Comparison of ENCODE assay signal across 28 cellular contexts in the genomic region with DNA sequence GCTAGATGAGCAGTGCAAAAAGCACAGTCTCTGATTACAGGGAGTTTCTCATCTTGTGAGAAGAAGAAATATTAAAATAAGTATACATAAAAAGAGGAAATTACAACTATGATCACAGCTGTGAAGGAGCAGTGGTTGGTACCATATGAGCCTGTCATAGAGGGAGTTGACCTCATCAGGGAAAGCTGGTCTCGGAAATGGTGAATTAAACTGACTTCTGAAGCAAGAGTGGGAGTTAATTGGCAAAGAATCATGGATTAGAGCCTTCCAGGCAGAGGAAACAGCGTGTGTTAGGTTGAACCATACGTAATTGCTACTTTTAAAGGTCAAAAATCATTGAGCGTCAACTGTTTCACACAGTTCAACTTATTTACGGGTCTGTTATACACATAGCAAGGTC.
"Had no signal": no experiment of that assay in that cellular context is flagged by ENCODE, and none has a peak within 500 bp of the region (broad histone marks: within the 10 kb centered on the region; RNA-seq: fewer than 3 reads in every experiment).

No MANE protein-coding gene starts in this region.

- H3K9me3 ChIP-seq: esophagus muscularis mucosa, gastroesophageal sphincter, heart left ventricle, left ventricle myocardium inferior, lower lobe of right lung, prostate gland, right atrium auricular region, spleen, testis, tibial artery had no signal

- DNase-seq: dermis blood vessel endothelial cell; effector memory CD4-positive, alpha-beta T cell; foreskin keratinocyte; heart left ventricle; hippocampal formation; left cardiac atrium; left ventricle myocardium inferior; lower lobe of right lung; naive thymus-derived CD4-positive, alpha-beta T cell; occipital lobe; spleen; stimulated activated CD4-positive, alpha-beta T cell treated with anti-CD3 and anti-CD28 coated beads, Interleukin-4, amount 100 ng/mL, for 4 hours; stimulated activated naive CD8-positive, alpha-beta T cell treated with anti-CD3 and anti-CD28 coated beads, Interleukin-15, Interleukin-2, amounts not matched to agents 100 U/mL and 50 U/mL, for 24 hours; substantia nigra; testis; tibial artery had no signal

- H3K27ac ChIP-seq: coronary artery, esophagus muscularis mucosa, foreskin keratinocyte, gastroesophageal sphincter, heart left ventricle, left ventricle myocardium inferior, lower lobe of right lung, parathyroid adenoma, prostate gland, right atrium auricular region, spleen, testis, tibial artery had no signal

- H3K36me3 ChIP-seq: esophagus muscularis mucosa, gastroesophageal sphincter, heart left ventricle, left ventricle myocardium inferior, lower lobe of right lung, prostate gland, right atrium auricular region, spleen, tibial artery had no signal

- H3K4me1 ChIP-seq: esophagus muscularis mucosa, foreskin keratinocyte, gastroesophageal sphincter, heart left ventricle, left ventricle myocardium inferior, lower lobe of right lung, parathyroid adenoma, prostate gland, right atrium auricular region, spleen, tibial artery had no signal

- FAIRE-seq: endothelial cell of umbilical vein, islet of Langerhans had no signal

- H3K36me3 Mint-ChIP-seq: naive thymus-derived CD4-positive, alpha-beta T cell; stimulated activated memory B cell treated with anti-CD40 and anti-IgM and Interleukin-4, amounts not matched to agents 10 μg/mL and 1 μg/mL and 100 μg/mL, for 72 hours; type B pancreatic cell had no signal

- ATAC-seq: foreskin keratinocyte; gastroesophageal sphincter; left cardiac atrium; lower lobe of right lung; naive thymus-derived CD4-positive, alpha-beta T cell; sciatic nerve; stimulated activated memory B cell treated with anti-CD40 and anti-IgM and Interleukin-4, amounts not matched to agents 10 μg/mL and 1 μg/mL and 100 μg/mL, for 72 hours; stimulated activated naive CD8-positive, alpha-beta T cell treated with anti-CD3 and anti-CD28 coated beads, Interleukin-15, Interleukin-2, amounts not matched to agents 100 U/mL and 50 U/mL, for 24 hours had no signal

- H3K4me3 ChIP-seq: coronary artery, esophagus muscularis mucosa, gastroesophageal sphincter, heart left ventricle, left ventricle myocardium inferior, lower lobe of right lung, prostate gland, right atrium auricular region, spleen, testis, tibial artery had no signal

- H3K9me3 Mint-ChIP-seq: nephron; stimulated activated memory B cell treated with anti-CD40 and anti-IgM and Interleukin-4, amounts not matched to agents 10 μg/mL and 1 μg/mL and 100 μg/mL, for 72 hours; type B pancreatic cell had no signal

- H3K4me1 Mint-ChIP-seq: naive thymus-derived CD4-positive, alpha-beta T cell; nephron; stimulated activated memory B cell treated with anti-CD40 and anti-IgM and Interleukin-4, amounts not matched to agents 10 μg/mL and 1 μg/mL and 100 μg/mL, for 72 hours had no signal

- H3K4me3 Mint-ChIP-seq: naive thymus-derived CD4-positive, alpha-beta T cell; nephron; stimulated activated memory B cell treated with anti-CD40 and anti-IgM and Interleukin-4, amounts not matched to agents 10 μg/mL and 1 μg/mL and 100 μg/mL, for 72 hours; type B pancreatic cell had no signal

- H3K27me3 Mint-ChIP-seq: naive thymus-derived CD4-positive, alpha-beta T cell; type B pancreatic cell had no signal

- H3K27ac Mint-ChIP-seq: naive thymus-derived CD4-positive, alpha-beta T cell; nephron; stimulated activated memory B cell treated with anti-CD40 and anti-IgM and Interleukin-4, amounts not matched to agents 10 μg/mL and 1 μg/mL and 100 μg/mL, for 72 hours; type B pancreatic cell had no signal

- H3K27me3 ChIP-seq: esophagus muscularis mucosa, foreskin keratinocyte, gastroesophageal sphincter, heart left ventricle, right atrium auricular region, spleen, testis, tibial artery had no signal
